In genomic region chr2:41729800-41730364, GRCh38 we compare ENCODE assay signal across 1 cellular context.
TF ChIP-seq lines count a peak whose summit lies in the region.

No MANE protein-coding gene starts in this region.

TF ChIP-seq in GM23338, 12 proteins besides CTCF, POLR2A, EP300 and RAD21 (continued from another document):
- no peak for TF ChIP-seq ETS1 (IDR thresholded peaks at IDR 0.05)
